9 cellular contexts compared by ENCODE assay signal in genomic region chr16:19085679-19086200, GRCh38. TPM values are rescaled to one million over a fixed set of nuclear protein-coding genes. Genes with fewer than 3 reads are reported as not detected.
DNase-seq lines count a peak whose midpoint lies in the region; ATAC-seq and TF ChIP-seq lines count a peak whose summit lies in the region.
"Had no signal": no experiment of that assay in that cellular context is flagged by ENCODE, and none has a peak within 500 bp of the region (broad histone marks: within the 10 kb centered on the region; RNA-seq: fewer than 3 reads in every experiment).

No MANE protein-coding gene starts in this region.

- DNase-seq in heart left ventricle (no peak), cardiac septum (ENCODE audit: low spot score) (no peak), SK-N-MC (ENCODE audit: low read depth, low spot score) (no peak), suprapubic skin (ENCODE audit: low spot score in 2 of 2) (no peak), omental fat pad (ENCODE audit: low spot score) (no peak), AG20443 (ENCODE audit: low spot score) (no peak), cerebellar nuclear complex (lab: John Stamatoyannopoulos, UW) (no peak)

- TF ChIP-seq EP300 in suprapubic skin (IDR thresholded peaks at IDR 0.05) = no peak

- H3K36me3 ChIP-seq in heart left ventricle (peaks cover 0 to 17% (median 15%) of the 10 kb centered on the region in 9 donors), SK-N-MC (ENCODE audit: insufficient read depth, low read length) (peaks cover 9% of the 10 kb centered on the region), iPS-15b (ENCODE audit: control insufficient read depth, insufficient read depth, low read length) (no peaks in the 10 kb centered on the region), suprapubic skin (peaks cover 10% of the 10 kb centered on the region)
- H3K36me3 ChIP-seq: vagina had no signal

- H3K4me3 ChIP-seq in heart left ventricle (peak overlapping the region in 7 of 12 donors; percentile 48 to 65 (median 55)), SK-N-MC (peak overlapping the region; percentile 60), iPS-15b (ENCODE audit: low read depth, low read length) (peak overlapping the region; percentile 71), suprapubic skin (peak overlapping the region; percentile 49)

- TF ChIP-seq CTCF in heart left ventricle (IDR thresholded peaks at IDR 0.05) (no peak), suprapubic skin (IDR thresholded peaks at IDR 0.05) (no peak), omental fat pad (IDR thresholded peaks at IDR 0.05) (no peak)

- no peak for TF ChIP-seq POLR2A in heart left ventricle (IDR thresholded peaks at IDR 0.05)
- no peak for TF ChIP-seq POLR2A in suprapubic skin (IDR thresholded peaks at IDR 0.05)

- WGBS in heart left ventricle, 4 donors = 46 to 56% (median 50%) methylated on average over 8 of the region's 8 CpGs
- WGBS in suprapubic skin = 60% methylated on average over 7 of the region's 8 CpGs

- H3K4me1 ChIP-seq in heart left ventricle (peaks cover 0 to 17% (median 8%) of the 10 kb centered on the region in 12 donors), iPS-15b (ENCODE audit: control insufficient read depth, insufficient read depth, low read length) (no peaks in the 10 kb centered on the region), suprapubic skin (peaks cover 12% of the 10 kb centered on the region)

- no peak overlapping the region for H3K9ac ChIP-seq in SK-N-MC (ENCODE audit: insufficient read length)
- no peak overlapping the region for H3K9ac ChIP-seq in iPS-15b (ENCODE audit: low read depth, low read length)

- intact Hi-C loops in heart left ventricle (cut with DNase I) = loop anchor here (1.0 to 10.0 kb wide), 14 partner anchors 49 to 418 kb away; partner anchors contain the start of gene SYT17 (in 6 of the 10)
- intact Hi-C loops in cardiac septum (cut with DNase I) = loop anchor here (1.0 kb wide), 2 partner anchors 290 to 417 kb away; no protein-coding TSS in a partner anchor

- H3K27ac ChIP-seq in heart left ventricle (no peak overlapping the region), SK-N-MC (no peak overlapping the region), suprapubic skin (no peak overlapping the region)
- H3K27ac ChIP-seq: vagina had no signal

- ATAC-seq in heart left ventricle (peak in 1 of 4 donors; percentile 24), omental fat pad (ENCODE audit: low FRiP score) (no peak)

- H3K27me3 ChIP-seq in heart left ventricle = no peaks in the 10 kb centered on the region
- peaks cover 19% of the 10 kb centered on the region for H3K27me3 ChIP-seq in iPS-15b (ENCODE audit: control insufficient read depth, insufficient read depth, low read length)
- H3K27me3 ChIP-seq in suprapubic skin = no peaks in the 10 kb centered on the region
- H3K27me3 ChIP-seq: vagina had no signal

- H3K9me3 ChIP-seq in heart left ventricle (no peaks in the 10 kb centered on the region), SK-N-MC (ENCODE audit: low read depth, low read length) (no peaks in the 10 kb centered on the region), iPS-15b (ENCODE audit: control insufficient read depth, insufficient read depth, low read length) (no peaks in the 10 kb centered on the region), suprapubic skin (no peaks in the 10 kb centered on the region)
- H3K9me3 ChIP-seq: vagina had no signal

RNA-seq across cellular contexts. Expression of gene COQ7, which starts 18.3 kb away (rescaled TPM):
- total RNA-seq in heart left ventricle (10 to 100 TPM; 24.9 to 45.1 (median 39.5) TPM), cardiac septum (32.6 TPM), suprapubic skin (10 to 100 TPM in 3 of 4 donors, 1 to 10 TPM in 1; 7.6 to 19.2 (median 12.0) TPM), omental fat pad (10 to 100 TPM; 11.0 to 17.4 (median 11.9) TPM)
- 10 to 100 TPM; 23.9 to 26.1 TPM for polyA plus RNA-seq in heart left ventricle

RNA-seq across cellular contexts. Expression of gene ITPRIPL2, which starts 28.0 kb away (rescaled TPM):
- total RNA-seq in heart left ventricle (10 to 100 TPM; 11.0 to 43.2 (median 16.3) TPM), cardiac septum (24.6 TPM), suprapubic skin (10 to 100 TPM; 39.0 to 91.9 (median 69.6) TPM), omental fat pad (10 to 100 TPM; 58.9 to 92.5 (median 75.7) TPM)
- 1 to 10 TPM; 3.1 to 7.2 TPM for polyA plus RNA-seq in heart left ventricle
